In genomic region chr2:206083602-206084467, GRCh38 we compare ENCODE assay signal across 8 cellular contexts. TPM values are rescaled to one million over a fixed set of nuclear protein-coding genes. Genes with fewer than 3 reads are reported as not detected.
DNase-seq lines count a peak whose midpoint lies in the region; ATAC-seq and TF ChIP-seq lines count a peak whose summit lies in the region.

No MANE protein-coding gene starts in this region.

- H3K9me3 ChIP-seq in WERI-Rb-1 (ENCODE audit: severe bottlenecking) (no peaks in the 10 kb centered on the region), esophagus (ENCODE audit: control insufficient read depth in 2 of 2, insufficient read depth in 1 of 2, low read depth in 1 of 2, low read length in 1 of 2) (no peaks in the 10 kb centered on the region)

- H3K4me1 ChIP-seq in esophagus (ENCODE audit: control insufficient read depth in 2 of 2, insufficient read depth in 2 of 2, low read length in 1 of 2) = no peaks in the 10 kb centered on the region

- no peaks in the 10 kb centered on the region for H3K27me3 ChIP-seq in WERI-Rb-1 (ENCODE audit: insufficient read depth, low read depth, severe bottlenecking)
- no peaks in the 10 kb centered on the region for H3K27me3 ChIP-seq in esophagus (ENCODE audit: control insufficient read depth in 1 of 2, insufficient read depth in 2 of 2, low read length in 2 of 2)

- DNase-seq in EH (ENCODE audit: low read depth) (peak; percentile 3), WERI-Rb-1 (no peak), neural crest cell (ENCODE audit: low read depth, low spot score) (no peak), DMS153 (lab: John Stamatoyannopoulos, UW) (no peak)

- H3K4me1 Mint-ChIP-seq in neural crest cell = peaks cover 45% of the 10 kb centered on the region

- peak; percentile 26 for ATAC-seq in HG03066 (IDR thresholded peaks at IDR 0.05; ENCODE audit: low read depth, unreplicated experiment)
- ATAC-seq in GM18520 (IDR thresholded peaks at IDR 0.05; ENCODE audit: unreplicated experiment) = no peak
- no peak for ATAC-seq in GM19328 (IDR thresholded peaks at IDR 0.05; ENCODE audit: unreplicated experiment)

- H3K27me3 Mint-ChIP-seq in neural crest cell (ENCODE audit: low read depth) = no peaks in the 10 kb centered on the region

- peak overlapping the region; percentile 97 for H3K4me3 Mint-ChIP-seq in neural crest cell

- H3K36me3 ChIP-seq in WERI-Rb-1 (no peaks in the 10 kb centered on the region; the same call in 1 of the 2 replicates), esophagus (ENCODE audit: control insufficient read depth in 2 of 2, insufficient read depth in 2 of 2, low read length in 1 of 2) (no peaks in the 10 kb centered on the region)

- H3K9me3 Mint-ChIP-seq in neural crest cell = no peaks in the 10 kb centered on the region

- H3K27ac Mint-ChIP-seq in neural crest cell (ENCODE audit: unreplicated experiment) = peak overlapping the region; percentile 90

- H3K4me3 ChIP-seq in WERI-Rb-1 (ENCODE audit: low read depth, low read length) (peak overlapping the region; percentile 95), esophagus (ENCODE audit: low read depth in 1 of 2, low read length in 2 of 2) (peak overlapping the region; percentile 58 to 99)

- no peaks in the 10 kb centered on the region for H3K36me3 Mint-ChIP-seq in neural crest cell (ENCODE audit: low read depth)

- H3K27ac ChIP-seq in WERI-Rb-1 (no peak overlapping the region; the same call in 1 of the 2 replicates), esophagus (ENCODE audit: low read depth in 2 of 2, low read length in 1 of 2) (peak overlapping the region; percentile 89 to 99)

- WGBS in esophagus, 2 donors = 5 to 7% methylated on average over 14 of the region's 14 CpGs

- no peak for TF ChIP-seq CTCF in WERI-Rb-1 (IDR thresholded peaks at IDR 0.05; ENCODE audit: low read depth, low read length)
- no peak for TF ChIP-seq CTCF in neural crest cell (conservative IDR thresholded peaks at IDR 0.05)

RNA-seq across cellular contexts. Expression of gene INO80D, which starts 2.1 kb away (rescaled TPM):
- 1 to 10 TPM; 1.7 to 3.4 TPM for polyA plus RNA-seq in esophagus
- total RNA-seq in neural crest cell = 18.1 and 18.8 TPM in 2 replicates
